ENCODE assay signal across 1 cellular context in the genomic region with DNA sequence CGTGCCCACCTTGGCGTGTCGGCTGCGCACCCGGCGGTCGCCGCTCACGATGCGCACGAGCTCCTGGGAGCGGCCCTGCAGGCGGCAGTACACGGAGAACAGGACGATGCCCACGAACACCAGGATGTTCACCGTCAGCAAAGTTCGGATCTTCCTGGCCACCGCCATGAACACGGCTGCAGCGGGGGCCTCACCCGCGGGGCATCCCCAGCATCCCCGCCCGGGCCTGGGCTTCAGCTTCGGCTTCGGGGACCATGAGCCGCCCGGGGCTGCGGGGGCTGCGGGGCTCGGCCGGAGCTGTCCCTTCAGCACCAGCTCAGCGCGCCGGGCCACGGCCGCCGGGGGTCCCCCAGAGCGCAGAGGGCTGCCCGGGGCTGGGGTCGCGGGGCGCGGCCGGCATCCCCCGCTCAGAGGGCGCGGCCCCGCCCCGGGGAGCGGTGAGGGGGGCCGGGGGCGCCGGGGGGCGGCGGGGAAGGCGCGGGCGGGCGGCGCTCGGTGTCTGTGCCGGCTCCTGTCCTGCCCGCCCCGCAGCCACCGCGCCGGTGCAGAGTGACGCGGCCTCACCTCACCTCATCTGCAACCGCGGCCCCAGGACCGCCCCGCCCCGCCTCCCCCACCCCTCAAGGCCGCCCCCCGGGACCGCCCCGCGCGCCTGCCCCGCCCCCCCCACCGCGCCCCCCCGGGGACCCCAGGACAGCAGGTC.
A peak's percentile ranks its signal among the peaks of the same experiment; 100 is the strongest.
TF ChIP-seq lines count a peak whose summit lies in the region.

A gene (minus strand): TSS at position 554 of the 703 bp plus-strand sequence. CDS start 386 bp downstream, at position 168.

TF ChIP-seq in GM12878, 131 proteins besides CTCF, POLR2A, EP300 and RAD21 (continued from another document):
- TF ChIP-seq, protein P1, sequence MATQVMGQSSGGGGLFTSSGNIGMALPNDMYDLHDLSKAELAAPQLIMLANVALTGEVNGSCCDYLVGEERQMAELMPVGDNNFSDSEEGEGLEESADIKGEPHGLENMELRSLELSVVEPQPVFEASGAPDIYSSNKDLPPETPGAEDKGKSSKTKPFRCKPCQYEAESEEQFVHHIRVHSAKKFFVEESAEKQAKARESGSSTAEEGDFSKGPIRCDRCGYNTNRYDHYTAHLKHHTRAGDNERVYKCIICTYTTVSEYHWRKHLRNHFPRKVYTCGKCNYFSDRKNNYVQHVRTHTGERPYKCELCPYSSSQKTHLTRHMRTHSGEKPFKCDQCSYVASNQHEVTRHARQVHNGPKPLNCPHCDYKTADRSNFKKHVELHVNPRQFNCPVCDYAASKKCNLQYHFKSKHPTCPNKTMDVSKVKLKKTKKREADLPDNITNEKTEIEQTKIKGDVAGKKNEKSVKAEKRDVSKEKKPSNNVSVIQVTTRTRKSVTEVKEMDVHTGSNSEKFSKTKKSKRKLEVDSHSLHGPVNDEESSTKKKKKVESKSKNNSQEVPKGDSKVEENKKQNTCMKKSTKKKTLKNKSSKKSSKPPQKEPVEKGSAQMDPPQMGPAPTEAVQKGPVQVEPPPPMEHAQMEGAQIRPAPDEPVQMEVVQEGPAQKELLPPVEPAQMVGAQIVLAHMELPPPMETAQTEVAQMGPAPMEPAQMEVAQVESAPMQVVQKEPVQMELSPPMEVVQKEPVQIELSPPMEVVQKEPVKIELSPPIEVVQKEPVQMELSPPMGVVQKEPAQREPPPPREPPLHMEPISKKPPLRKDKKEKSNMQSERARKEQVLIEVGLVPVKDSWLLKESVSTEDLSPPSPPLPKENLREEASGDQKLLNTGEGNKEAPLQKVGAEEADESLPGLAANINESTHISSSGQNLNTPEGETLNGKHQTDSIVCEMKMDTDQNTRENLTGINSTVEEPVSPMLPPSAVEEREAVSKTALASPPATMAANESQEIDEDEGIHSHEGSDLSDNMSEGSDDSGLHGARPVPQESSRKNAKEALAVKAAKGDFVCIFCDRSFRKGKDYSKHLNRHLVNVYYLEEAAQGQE (IDR thresholded peaks at IDR 0.05; ENCODE audit: low read depth, low read length), result 0 out of 2 replicates have a peak, but pooled peaks have one; percentile 39
